Comparison of ENCODE assay signal across 13 cellular contexts in the genomic region with DNA sequence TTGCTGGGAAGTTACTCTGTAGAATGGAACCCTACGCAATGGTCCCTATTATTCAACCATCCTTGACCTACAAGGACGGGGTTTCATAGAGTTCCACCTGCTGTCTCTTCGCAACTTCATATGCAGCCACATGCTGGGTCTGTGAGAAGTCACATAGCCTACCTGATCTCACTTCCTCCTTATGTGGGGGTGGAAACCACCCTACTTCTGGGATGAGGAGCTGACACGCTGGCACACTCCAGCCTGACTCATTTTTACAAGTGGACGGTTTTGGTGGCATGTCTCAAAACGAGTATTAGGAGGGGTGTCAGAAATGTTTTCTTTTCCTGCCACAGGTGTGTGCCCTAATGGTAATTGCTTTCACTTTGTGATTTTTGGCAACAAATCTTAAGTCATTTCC. TPM values are rescaled to one million over a fixed set of nuclear protein-coding genes. Genes with fewer than 3 reads are reported as not detected.
DNase-seq lines count a peak whose midpoint lies in the region; ATAC-seq, FAIRE-seq and TF ChIP-seq lines count a peak whose summit lies in the region.
"Had no signal": no experiment of that assay in that cellular context is flagged by ENCODE, and none has a peak within 500 bp of the region (broad histone marks: within the 10 kb centered on the region; RNA-seq: fewer than 3 reads in every experiment).

No MANE protein-coding gene starts in this region.

- whole genome bisulfite sequencing in endodermal cell (ENCODE audit: insufficient coverage in 1 of 2, insufficient read length in 1 of 2), 2 experiments: 93% methylated on average over 6 of the region's 6 CpGs; no CpG with 5 or more reads in 1 of the 2 experiments

- no peaks in the 10 kb centered on the region for H3K79me2 ChIP-seq in astrocyte (ENCODE audit: insufficient read depth, low read length)

- no peaks in the 10 kb centered on the region for H3K36me3 ChIP-seq in GM06990 (ENCODE audit: control insufficient read depth, insufficient read depth, low read length)
- no peaks in the 10 kb centered on the region for H3K36me3 ChIP-seq in astrocyte (ENCODE audit: insufficient read depth, low read length)
- H3K36me3 ChIP-seq in endodermal cell (ENCODE audit: control insufficient read depth, insufficient read depth, low read length): peaks cover under 1% of the 10 kb centered on the region
- H3K36me3 ChIP-seq: BE2C, uterus had no signal

- H3K27ac ChIP-seq in astrocyte (ENCODE audit: low read depth, low read length) (no peak overlapping the region), endodermal cell (ENCODE audit: low read depth, low read length) (no peak overlapping the region)
- H3K27ac ChIP-seq: dorsolateral prefrontal cortex, uterus had no signal

- H3K4me3 Mint-ChIP-seq in astrocyte (ENCODE audit: unreplicated experiment) (no peak overlapping the region), endodermal cell (no peak overlapping the region), HFFc6 (no peak overlapping the region)
- H3K4me3 Mint-ChIP-seq: activated CD4-positive, alpha-beta T cell treated with anti-CD3 and anti-CD28 coated beads, Interleukin-2, amount 10 ng/mL, durations not matched to agents 24 days and 14 days had no signal

- TF ChIP-seq CTCF in GM06990 (IDR thresholded peaks at IDR 0.05; ENCODE audit: insufficient read depth, low read length, poor library complexity, severe bottlenecking) (no peak), astrocyte (IDR thresholded peaks at IDR 0.05; ENCODE audit: insufficient read depth, low read depth, low read length) (no peak), D721Med (IDR thresholded peaks at IDR 0.05; ENCODE audit: insufficient read depth, missing control alignments) (no peak), endodermal cell (conservative IDR thresholded peaks at IDR 0.05) (no peak), HFFc6 (IDR thresholded peaks at IDR 0.05) (no peak)

- H3K27me3 Mint-ChIP-seq in astrocyte (ENCODE audit: low read depth, unreplicated experiment): no peaks in the 10 kb centered on the region
- no peaks in the 10 kb centered on the region for H3K27me3 Mint-ChIP-seq in endodermal cell (ENCODE audit: insufficient read depth)
- no peaks in the 10 kb centered on the region; the same call in none of the 2 replicates for H3K27me3 Mint-ChIP-seq in HFFc6 (ENCODE audit: insufficient read depth)
- H3K27me3 Mint-ChIP-seq: activated CD4-positive, alpha-beta T cell treated with anti-CD3 and anti-CD28 coated beads, Interleukin-2, amount 10 ng/mL, durations not matched to agents 24 days and 14 days had no signal

- H3K9me3 ChIP-seq in astrocyte (ENCODE audit: insufficient read depth, low read depth, low read length) (no peaks in the 10 kb centered on the region), endodermal cell (ENCODE audit: control insufficient read depth, low read length) (no peaks in the 10 kb centered on the region)
- H3K9me3 ChIP-seq: BE2C, uterus had no signal

- H3K4me1 Mint-ChIP-seq in astrocyte (ENCODE audit: low read depth, unreplicated experiment) (peaks cover 5% of the 10 kb centered on the region), endodermal cell (peaks cover 39% of the 10 kb centered on the region), HFFc6 (ENCODE audit: low read depth) (peaks cover 12% of the 10 kb centered on the region)

- FAIRE-seq in astrocyte (lab: Jason Lieb, UNC): peak; percentile 37
- no peak for FAIRE-seq in D721Med (lab: Jason Lieb, UNC)

- DNase-seq in GM06990 (ENCODE audit: extremely low read depth, insufficient read length): peak; percentile 9
- no peak for DNase-seq in astrocyte (ENCODE audit: low read depth)
- no peak for DNase-seq in D721Med (ENCODE audit: insufficient read length, low spot score)
- DNase-seq in endodermal cell: no peak
- DNase-seq in HFFc6: no peak
- DNase-seq: activated CD4-positive, alpha-beta T cell treated with anti-CD3 and anti-CD28 coated beads, Interleukin-2, amount 10 ng/mL, durations not matched to agents 24 days and 14 days; BE2C; dorsolateral prefrontal cortex; NCI-H2171 treated with DMSO at 0.1 percent for 48 hours; uterus had no signal

- H3K9me3 Mint-ChIP-seq in astrocyte (ENCODE audit: unreplicated experiment) (no peaks in the 10 kb centered on the region), endodermal cell (peaks cover under 1% of the 10 kb centered on the region), HFFc6 (no peaks in the 10 kb centered on the region)
- H3K9me3 Mint-ChIP-seq: activated CD4-positive, alpha-beta T cell treated with anti-CD3 and anti-CD28 coated beads, Interleukin-2, amount 10 ng/mL, durations not matched to agents 24 days and 14 days had no signal

- no peak overlapping the region for H3K4me2 ChIP-seq in astrocyte (ENCODE audit: low read length)

- H3K27ac Mint-ChIP-seq in astrocyte (ENCODE audit: unreplicated experiment): no peak overlapping the region
- H3K27ac Mint-ChIP-seq in endodermal cell: no peak overlapping the region
- no peak overlapping the region for H3K27ac Mint-ChIP-seq in HFFc6
- H3K27ac Mint-ChIP-seq: activated CD4-positive, alpha-beta T cell treated with anti-CD3 and anti-CD28 coated beads, Interleukin-2, amount 10 ng/mL, durations not matched to agents 24 days and 14 days had no signal

- H3K36me3 Mint-ChIP-seq in astrocyte (ENCODE audit: low read depth, unreplicated experiment) (no peaks in the 10 kb centered on the region), endodermal cell (ENCODE audit: low read depth) (peaks cover under 1% of the 10 kb centered on the region), HFFc6 (ENCODE audit: low read depth) (no peaks in the 10 kb centered on the region)

- H3K27me3 ChIP-seq in GM06990 (replicated peaks; ENCODE audit: control insufficient read depth, insufficient read depth, low read length) (no peaks in the 10 kb centered on the region), astrocyte (ENCODE audit: insufficient read depth, low read length) (no peaks in the 10 kb centered on the region), endodermal cell (ENCODE audit: control insufficient read depth, insufficient read depth, low read length, poor library complexity, severe bottlenecking) (no peaks in the 10 kb centered on the region)
- H3K27me3 ChIP-seq: BE2C, uterus had no signal

- peak; percentile 87 for ATAC-seq in GM19438 (IDR thresholded peaks at IDR 0.05; ENCODE audit: low read depth, unreplicated experiment)
- ATAC-seq in HG03342 (IDR thresholded peaks at IDR 0.05; ENCODE audit: unreplicated experiment): peak; percentile 64
- ATAC-seq in HG03135 (IDR thresholded peaks at IDR 0.05; ENCODE audit: unreplicated experiment): no peak

- H4K20me1 ChIP-seq in astrocyte (ENCODE audit: insufficient read depth, low read length): no peaks in the 10 kb centered on the region

- H3K4me1 ChIP-seq in astrocyte (ENCODE audit: insufficient read depth, low read length) (peaks cover 16% of the 10 kb centered on the region), endodermal cell (ENCODE audit: control insufficient read depth, insufficient read depth, low read length) (no peaks in the 10 kb centered on the region)
- H3K4me1 ChIP-seq: BE2C, uterus had no signal

- no peak overlapping the region for H2AFZ ChIP-seq in astrocyte (ENCODE audit: low read depth, low read length)

- H3K4me3 ChIP-seq in GM06990 (replicated peaks; ENCODE audit: low read depth, low read length): no peak overlapping the region
- no peak overlapping the region for H3K4me3 ChIP-seq in astrocyte (ENCODE audit: insufficient read depth, low read depth, low read length)
- no peak overlapping the region for H3K4me3 ChIP-seq in endodermal cell (ENCODE audit: low read length)
- H3K4me3 ChIP-seq: dorsolateral prefrontal cortex, uterus had no signal

- H3K9ac ChIP-seq in astrocyte (ENCODE audit: low read length): no peak overlapping the region
- H3K9ac ChIP-seq in endodermal cell (ENCODE audit: extremely low read depth, low read length, poor library complexity, severe bottlenecking): no peak overlapping the region

RNA-seq across cellular contexts. Expression of a gene that starts 36.8 kb away (rescaled TPM):
- total RNA-seq in astrocyte (7.3 and 9.2 TPM in 2 replicates), endodermal cell (10 to 100 TPM in 1 of 2 donors, 1 to 10 TPM in 1; 4.9 to 15.7 TPM)
- polyA plus RNA-seq in endodermal cell (2013, experiment 1 of 2): 4.9 TPM
- 5.1 TPM for polyA plus RNA-seq in endodermal cell (2013, experiment 2 of 2)
- 10 to 100 TPM in 3 of 6 experiments, 1 to 10 TPM in 3; 8.3 to 13.4 (median 10.4) TPM for total RNA-seq in HFFc6 (2021; fragmentation: NEBNext Ultra II Directional; extraction: Animal tissue kit (Norgen Biotek cat#: 25700))

RNA-seq across cellular contexts. Expression of a gene that starts 40.4 kb away (rescaled TPM):
- total RNA-seq in astrocyte (not detected in 2 replicates), endodermal cell (not detected)
- not detected for polyA plus RNA-seq in endodermal cell (2013, experiment 1 of 2)
- not detected for polyA plus RNA-seq in endodermal cell (2013, experiment 2 of 2)
- not detected for total RNA-seq in HFFc6 (2021; fragmentation: NEBNext Ultra II Directional; extraction: Animal tissue kit (Norgen Biotek cat#: 25700))
- total RNA-seq: activated CD4-positive, alpha-beta T cell treated with anti-CD3 and anti-CD28 coated beads, Interleukin-2, amount 10 ng/mL, durations not matched to agents 24 days and 14 days; uterus had no signal
